Comparison of ENCODE assay signal across 21 cellular contexts in the genomic region with DNA sequence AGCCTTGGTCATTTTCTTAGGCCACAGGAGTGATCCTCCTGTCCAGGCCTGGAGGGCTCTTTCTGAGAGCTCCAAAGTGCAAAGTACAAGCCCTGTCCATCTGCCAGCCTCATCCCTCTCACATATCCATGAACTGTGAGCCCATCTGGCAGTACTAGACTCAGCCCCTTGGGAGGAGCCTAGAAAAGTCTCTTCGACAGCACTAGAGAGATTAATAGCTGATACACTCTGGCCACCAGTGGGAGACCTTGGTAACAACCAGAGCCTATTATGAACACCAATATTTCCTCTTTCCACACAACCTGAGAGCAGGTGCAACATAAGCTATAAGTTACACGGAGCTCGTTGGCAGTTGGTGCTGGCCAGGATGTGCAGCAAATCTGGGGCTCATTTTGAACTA. TPM values are rescaled to one million over a fixed set of nuclear protein-coding genes. Genes with fewer than 3 reads are reported as not detected.
"Had no signal": no experiment of that assay in that cellular context is flagged by ENCODE, and none has a peak within 500 bp of the region (broad histone marks: within the 10 kb centered on the region; RNA-seq: fewer than 3 reads in every experiment).

No MANE protein-coding gene starts in this region.

- H3K27ac ChIP-seq: ascending aorta, colonic mucosa, heart left ventricle, prostate gland, suprapubic skin, upper lobe of right lung, VCaP had no signal

- FAIRE-seq: endothelial cell of umbilical vein had no signal

- H3K9me3 ChIP-seq: ascending aorta, colonic mucosa, heart left ventricle, mucosa of descending colon, prostate gland, suprapubic skin, upper lobe of right lung had no signal

- H3K27me3 ChIP-seq: ascending aorta, colonic mucosa, heart left ventricle, suprapubic skin, upper lobe of right lung had no signal

- H3K4me3 ChIP-seq: ascending aorta, colonic mucosa, heart left ventricle, mucosa of descending colon, prostate gland, suprapubic skin, upper lobe of right lung had no signal

- DNase-seq: activated CD4-positive, alpha-beta T cell treated with anti-CD3 and anti-CD28 coated beads for 4 hours; activated CD8-positive, alpha-beta memory T cell treated with anti-CD3 and anti-CD28 coated beads, Interleukin-2, amount 50 U/mL, for 4 hours; activated CD8-positive, alpha-beta T cell treated with anti-CD3 and anti-CD28 coated beads for 36 hours; activated naive CD8-positive, alpha-beta T cell treated with anti-CD3 and anti-CD28 coated beads, Interleukin-2, amount 50 U/mL, for 24 hours; activated T-cell treated with anti-CD3 and anti-CD28 coated beads, Interleukin-2, amount 50 U/mL, for 72 hours; colonic mucosa; foreskin melanocyte; heart left ventricle; mammary epithelial cell; mucosa of descending colon; naive thymus-derived CD8-positive, alpha-beta T cell; nucleus accumbens; stimulated activated CD4-positive, alpha-beta T cell treated with anti-CD3 and anti-CD28 coated beads, Interleukin-2, amount 100 ng/mL, for 24 hours; stimulated activated naive CD4-positive, alpha-beta T cell treated with Interleukin-2 at 50 U/mL for 16 hours; upper lobe of right lung had no signal

- H3K36me3 ChIP-seq: colonic mucosa, prostate gland had no signal

- H3K4me1 ChIP-seq: ascending aorta, colonic mucosa, prostate gland, suprapubic skin, upper lobe of right lung had no signal

- ATAC-seq: activated CD8-positive, alpha-beta T cell treated with anti-CD3 and anti-CD28 coated beads for 36 hours; activated naive CD8-positive, alpha-beta T cell treated with anti-CD3 and anti-CD28 coated beads, Interleukin-2, amount 50 U/mL, for 24 hours; activated T-cell treated with anti-CD3 and anti-CD28 coated beads, Interleukin-2, amount 50 U/mL, for 72 hours; naive thymus-derived CD8-positive, alpha-beta T cell; sciatic nerve had no signal

RNA-seq across cellular contexts. Expression of gene DCLK3, which starts 59.5 kb away (rescaled TPM):
- total RNA-seq: ascending aorta; endothelial cell of umbilical vein; mammary epithelial cell; naive thymus-derived CD8-positive, alpha-beta T cell; upper lobe of right lung had no signal
- polyA plus RNA-seq: endothelial cell of umbilical vein; mammary epithelial cell; naive thymus-derived CD8-positive, alpha-beta T cell had no signal
